Comparison of ENCODE assay signal across 8 cellular contexts in the genomic region with DNA sequence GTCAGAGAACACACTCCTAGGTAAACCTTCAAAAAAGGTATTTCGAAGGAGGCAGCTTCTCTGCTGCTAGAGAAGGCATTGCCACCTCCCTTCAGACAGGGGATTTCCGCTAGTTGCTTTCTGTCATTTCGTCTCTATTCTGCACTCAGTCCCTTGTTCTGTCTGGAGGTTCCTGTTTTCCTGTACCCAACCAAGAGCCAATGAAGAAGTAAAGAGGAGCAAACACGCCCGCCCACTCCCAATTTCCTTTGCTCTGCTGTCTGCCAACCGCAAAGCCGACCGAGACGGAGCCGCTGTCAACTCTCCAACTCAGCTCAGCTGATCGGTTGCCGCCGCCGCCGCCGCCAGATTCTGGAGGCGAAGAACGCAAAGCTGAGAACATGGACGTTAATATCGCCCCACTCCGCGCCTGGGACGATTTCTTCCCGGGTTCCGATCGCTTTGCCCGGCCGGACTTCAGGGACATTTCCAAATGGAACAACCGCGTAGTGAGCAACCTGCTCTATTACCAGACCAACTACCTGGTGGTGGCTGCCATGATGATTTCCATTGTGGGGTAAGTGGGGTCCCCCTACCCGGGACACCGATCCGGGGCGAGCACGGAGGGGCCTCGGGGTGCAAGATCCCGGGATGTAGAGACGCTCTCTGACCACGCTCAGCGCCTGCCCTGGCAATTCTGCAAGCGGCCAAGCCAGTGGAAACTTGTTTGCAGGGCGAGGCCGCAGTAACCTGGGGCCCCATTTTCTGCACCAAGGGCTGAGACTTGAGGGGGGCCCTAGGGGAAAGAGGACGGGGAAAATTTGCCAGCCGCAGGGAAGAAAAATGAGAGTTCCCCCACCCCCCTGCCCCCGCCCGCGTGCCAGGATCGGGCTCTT. TPM values are rescaled to one million over a fixed set of nuclear protein-coding genes. Genes with fewer than 3 reads are reported as not detected.
DNase-seq lines count a peak whose midpoint lies in the region; ATAC-seq and TF ChIP-seq lines count a peak whose summit lies in the region.

A gene with protein sequence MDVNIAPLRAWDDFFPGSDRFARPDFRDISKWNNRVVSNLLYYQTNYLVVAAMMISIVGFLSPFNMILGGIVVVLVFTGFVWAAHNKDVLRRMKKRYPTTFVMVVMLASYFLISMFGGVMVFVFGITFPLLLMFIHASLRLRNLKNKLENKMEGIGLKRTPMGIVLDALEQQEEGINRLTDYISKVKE (plus strand): TSS at position 270 of the 875 bp plus-strand sequence. CDS start 111 bp downstream, at position 381.

- no peaks in the 10 kb centered on the region for H3K36me3 ChIP-seq in OCI-LY7 (ENCODE audit: insufficient read depth, low read length)

- peak within 1 kb of the TSS; percentile 77 for H3K27ac ChIP-seq in OCI-LY7 (ENCODE audit: low read depth, low read length, poor library complexity, severe bottlenecking)

- H3K9me3 ChIP-seq in OCI-LY7 (ENCODE audit: low read length) (no peaks in the 10 kb centered on the region), mononuclear cell (ENCODE audit: low read depth, low read length) (no peaks in the 10 kb centered on the region)

- no peaks in the 10 kb centered on the region for H3K27me3 ChIP-seq in mononuclear cell (ENCODE audit: insufficient read depth, low read length)

- H3K9me2 ChIP-seq in OCI-LY7 (ENCODE audit: insufficient read depth, low read length): no peaks in the 10 kb centered on the region

- H4K20me1 ChIP-seq in OCI-LY7 (ENCODE audit: insufficient read depth, low read length): no peaks in the 10 kb centered on the region

- CTCF ChIA-PET in OCI-LY7 (lab: Charles Lee; ENCODE audit: unreplicated experiment): no interaction called here

- H3K4me1 ChIP-seq in OCI-LY7 (ENCODE audit: insufficient read depth, low read length, poor library complexity, severe bottlenecking) (peaks cover 71% of the 10 kb centered on the region), mononuclear cell (ENCODE audit: insufficient read depth, low read length) (peaks cover 77% of the 10 kb centered on the region)

- peaks cover 22% of the 10 kb centered on the region; the same call in 1 of the 2 replicates for H3K79me2 ChIP-seq in OCI-LY7 (ENCODE audit: insufficient read depth, low read depth, low read length)

- H3K4me3 ChIP-seq in OCI-LY7 (ENCODE audit: low read depth, low read length, poor library complexity, severe bottlenecking): peak within 1 kb of the TSS; percentile 86
- peak within 1 kb of the TSS; percentile 94 for H3K4me3 ChIP-seq in mononuclear cell (ENCODE audit: low read length)

- TF ChIP-seq CTCF in OCI-LY7 (conservative IDR thresholded peaks at IDR 0.05; ENCODE audit: low read length): no peak

- H2AFZ ChIP-seq in OCI-LY7 (ENCODE audit: low read length): peak within 1 kb of the TSS; percentile 63

- peak; percentile 40 for ATAC-seq in GM21367 (IDR thresholded peaks at IDR 0.05; ENCODE audit: unreplicated experiment)

- DNase-seq in COR-L47 (lab: John Stamatoyannopoulos, UW) (peak; percentile 75), HUDEP-2 (lab: John Stamatoyannopoulos, UW; ENCODE audit: unreplicated experiment in 76 of 76) (peak in 75 of 76 experiments; percentile 36 to 94 (median 87)), OCI-LY7 (ENCODE audit: low spot score) (peak; percentile 94), activated T-cell treated with anti-CD3 and anti-CD28 coated beads for 1 hour (ENCODE audit: low read depth) (peak; percentile 80), epidermal melanocyte (ENCODE audit: insufficient read length, low spot score) (peak; percentile 63)
- DNase-seq in stimulated activated CD8-positive, alpha-beta memory T cell treated with anti-CD3 and anti-CD28 coated beads, Interleukin-4, amount 100 ng/mL, for 1 hour (ENCODE audit: low read depth in 2 of 2, low spot score in 1 of 2): peak; percentile 78 to 81

- TSS peak; percentile 51 for BruUV-seq in OCI-LY7 (replicated peaks; lab: Mats Ljungman, UMichigan)

- intact Hi-C loops in OCI-LY7 (cut with micrococcal nuclease; ENCODE audit: unreplicated experiment): loop anchor here (2.0 kb wide), 1 partner anchor 72 kb away; a partner anchor contains a TSS

- peak within 1 kb of the TSS; percentile 85 for H3K4me2 ChIP-seq in OCI-LY7 (ENCODE audit: low read length)

- POLR2A ChIA-PET in OCI-LY7 (lab: Charles Lee): interaction anchor here (0.9 to 7.5 kb wide), 6 partner anchors 10 to 41 kb away, joined by 3 to 49 read pairs (median 3); a partner anchor contains a TSS

RNA-seq across cellular contexts. Expression of the gene that starts here (rescaled TPM):
- 18.5 and 28.9 TPM in 2 replicates for total RNA-seq in OCI-LY7 (2014; rRNA removed; shearing (Covaris generic))
- 25.9 and 26.7 TPM in 2 replicates for total RNA-seq in OCI-LY7 (2022)
- 72.2 TPM for total RNA-seq in mononuclear cell

Comparison
In these comparisons a context has a peak if more than half of its experiments do, and no peak if none do; other contexts are left out.
1. Peak in every context shown above with its lines: DNase-seq, ATAC-seq, H3K4me3 ChIP-seq and H3K27ac ChIP-seq.